In the genomic region with DNA sequence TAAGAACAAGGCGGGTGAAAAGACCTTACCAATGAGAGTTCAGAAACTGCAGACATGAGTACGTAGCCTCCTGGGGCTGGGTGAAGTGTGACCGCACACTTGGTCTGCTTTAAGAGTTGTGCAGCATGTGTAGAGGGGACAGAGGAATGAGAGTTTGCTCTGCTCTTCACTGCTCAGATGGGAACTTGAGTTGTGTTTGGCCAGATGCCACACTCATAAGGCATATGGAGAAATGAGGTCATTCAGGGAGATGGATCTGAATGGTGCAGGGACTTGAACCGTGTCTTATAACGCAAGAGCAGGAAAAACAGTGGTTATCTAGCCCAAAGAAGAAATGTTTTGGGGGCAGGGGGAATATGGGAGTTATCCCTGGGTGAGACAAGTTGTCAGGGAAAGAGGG, we compare ENCODE assay signal across 19 cellular contexts.
DNase-seq lines count a peak whose midpoint lies in the region; ATAC-seq, FAIRE-seq and TF ChIP-seq lines count a peak whose summit lies in the region.
"Had no signal": no experiment of that assay in that cellular context is flagged by ENCODE, and none has a peak within 500 bp of the region (broad histone marks: within the 10 kb centered on the region; RNA-seq: fewer than 3 reads in every experiment).

No MANE protein-coding gene starts in this region.

- H3K27me3 ChIP-seq in BLaER1 treated with 17β-estradiol and CSF1 and Interleukin-3, amounts not matched to agents 10 nM and 100 nM = no peaks in the 10 kb centered on the region
- no peaks in the 10 kb centered on the region for H3K27me3 ChIP-seq in endothelial cell of umbilical vein (ENCODE audit: control insufficient read depth in 2 of 2, insufficient read depth in 2 of 2, low read length in 2 of 2)
- no peaks in the 10 kb centered on the region for H3K27me3 ChIP-seq in lower lobe of right lung (ENCODE audit: low read depth)
- no peaks in the 10 kb centered on the region for H3K27me3 ChIP-seq in foreskin keratinocyte
- H3K27me3 ChIP-seq: body of pancreas, neural progenitor cell, testis had no signal

- H3K36me3 ChIP-seq in BLaER1 treated with 17β-estradiol and CSF1 and Interleukin-3, amounts not matched to agents 10 nM and 100 nM = no peaks in the 10 kb centered on the region
- H3K36me3 ChIP-seq in endothelial cell of umbilical vein (ENCODE audit: control insufficient read depth in 2 of 2, extremely low read depth in 1 of 2, insufficient read depth in 2 of 2, low read length in 2 of 2) (no peaks in the 10 kb centered on the region), lower lobe of right lung (no peaks in the 10 kb centered on the region)
- H3K36me3 ChIP-seq: neural progenitor cell had no signal

- intact Hi-C loops in endothelial cell of umbilical vein (cut with micrococcal nuclease) = no loop called here
- intact Hi-C loops in lower lobe of right lung (cut with DNase I) = no loop called here

- no peak for TF ChIP-seq POLR2A in endothelial cell of umbilical vein (IDR thresholded peaks at IDR 0.05; ENCODE audit: low read depth, low read length)

- H3K4me3 ChIP-seq in BLaER1 treated with 17β-estradiol and CSF1 and Interleukin-3, amounts not matched to agents 10 nM and 100 nM = no peak overlapping the region
- H3K4me3 ChIP-seq in endothelial cell of umbilical vein (replicated peaks in 1 of 3; ENCODE audit: insufficient read depth in 1 of 3, low read depth in 1 of 3, low read length in 3 of 3) (no peak overlapping the region), lower lobe of right lung (no peak overlapping the region)
- H3K4me3 ChIP-seq: body of pancreas, GM23338, mucosa of descending colon, neural progenitor cell, testis had no signal

- H3K4me3 Mint-ChIP-seq in activated CD8-positive, alpha-beta T cell treated with anti-CD3 and anti-CD28 coated beads, Interleukin-2, amount 10 ng/mL, durations not matched to agents 7 days and 5 days = no peak overlapping the region
- H3K4me3 Mint-ChIP-seq: activated naive CD4-positive, alpha-beta T cell treated with anti-CD3 and anti-CD28 coated beads, Interleukin-2, amount 50 U/mL, for 24 hours; GM23338; neural progenitor cell had no signal

- POLR2A ChIA-PET in endothelial cell of umbilical vein (lab: Charles Lee) = no interaction called here
- POLR2A ChIA-PET in activated CD8-positive, alpha-beta T cell treated with anti-CD3 and anti-CD28 coated beads, Interleukin-2, amount 10 ng/mL, durations not matched to agents 7 days and 5 days (lab: Charles Lee) = no interaction called here

- H3K9me3 ChIP-seq in BLaER1 treated with 17β-estradiol and CSF1 and Interleukin-3, amounts not matched to agents 10 nM and 100 nM (replicated peaks in 1 of 11) = no peaks in the 10 kb centered on the region; a peak in 1 of 22 replicates
- H3K9me3 ChIP-seq in endothelial cell of umbilical vein (replicated peaks; ENCODE audit: control insufficient read depth, insufficient read depth, low read length) = no peaks in the 10 kb centered on the region
- H3K9me3 ChIP-seq in lower lobe of right lung = no peaks in the 10 kb centered on the region
- H3K9me3 ChIP-seq: body of pancreas, mucosa of descending colon, testis had no signal

- H3K4me2 ChIP-seq in BLaER1 treated with 17β-estradiol and CSF1 and Interleukin-3, amounts not matched to agents 10 nM and 100 nM = peak overlapping the region in 6 of 11 experiments; percentile 10 to 34 (median 20); a peak in 7 of 22 replicates
- no peak overlapping the region for H3K4me2 ChIP-seq in endothelial cell of umbilical vein (ENCODE audit: insufficient read depth, low read length)
- H3K4me2 ChIP-seq: GM23338, neural progenitor cell had no signal

- no peak for FAIRE-seq in endothelial cell of umbilical vein (lab: Jason Lieb, UNC)
- FAIRE-seq: GM12891 had no signal

- H3K27ac ChIP-seq in BLaER1 treated with 17β-estradiol and CSF1 and Interleukin-3, amounts not matched to agents 10 nM and 100 nM = no peak overlapping the region
- H3K27ac ChIP-seq in endothelial cell of umbilical vein (ENCODE audit: insufficient read depth, low read depth, low read length) (no peak overlapping the region), lower lobe of right lung (no peak overlapping the region), foreskin keratinocyte (no peak overlapping the region)
- H3K27ac ChIP-seq: body of pancreas, neural progenitor cell, testis had no signal

- BruUV-seq in endothelial cell of umbilical vein (replicated peaks; lab: Mats Ljungman, UMichigan) = no TSS peak

- no peaks in the 10 kb centered on the region for H3K9me1 ChIP-seq in endothelial cell of umbilical vein (replicated peaks; ENCODE audit: control insufficient read depth, extremely low read depth, insufficient read depth, low read length)

- DNase-seq in HT1080 (ENCODE audit: low read depth) = peak; percentile 10
- DNase-seq in endothelial cell of umbilical vein (ENCODE audit: low read depth, low spot score) = peak; percentile 24
- no peak for DNase-seq in lower lobe of right lung
- DNase-seq in foreskin keratinocyte = no peak
- no peak for DNase-seq in activated CD8-positive, alpha-beta T cell treated with anti-CD3 and anti-CD28 coated beads, Interleukin-2, amount 10 ng/mL, durations not matched to agents 7 days and 5 days
- DNase-seq: body of pancreas, KBM-7, left ventricle myocardium superior, mucosa of descending colon, NCI-H2081, NCI-H524 treated with DMSO at 0.1 percent for 48 hours, T-helper 1 cell, testis had no signal

- no peak overlapping the region for H3K9ac ChIP-seq in BLaER1 treated with 17β-estradiol and CSF1 and Interleukin-3, amounts not matched to agents 10 nM and 100 nM
- H3K9ac ChIP-seq in endothelial cell of umbilical vein (replicated peaks; ENCODE audit: extremely low read depth, insufficient read depth, low read length) = no peak overlapping the region
- H3K9ac ChIP-seq: neural progenitor cell had no signal

- TF ChIP-seq CTCF in endothelial cell of umbilical vein (IDR thresholded peaks at IDR 0.05; ENCODE audit: extremely low read depth in 1 of 2, insufficient read depth in 1 of 2, low read depth in 1 of 2, low read length in 2 of 2) (no peak), lower lobe of right lung (IDR thresholded peaks at IDR 0.05) (no peak), foreskin keratinocyte (conservative IDR thresholded peaks at IDR 0.05) (no peak)

- no peaks in the 10 kb centered on the region for H4K20me1 ChIP-seq in BLaER1 treated with 17β-estradiol and CSF1 and Interleukin-3, amounts not matched to agents 10 nM and 100 nM
- no peaks in the 10 kb centered on the region for H4K20me1 ChIP-seq in endothelial cell of umbilical vein (replicated peaks; ENCODE audit: control insufficient read depth, extremely low read depth, insufficient read depth, low read length)

- H2AFZ ChIP-seq in endothelial cell of umbilical vein (ENCODE audit: low read depth, low read length) = no peak overlapping the region
- H2AFZ ChIP-seq: GM23338, neural progenitor cell had no signal

- no peaks in the 10 kb centered on the region for H3K36me3 Mint-ChIP-seq in activated CD8-positive, alpha-beta T cell treated with anti-CD3 and anti-CD28 coated beads, Interleukin-2, amount 10 ng/mL, durations not matched to agents 7 days and 5 days (ENCODE audit: low read depth)
- H3K36me3 Mint-ChIP-seq: activated naive CD4-positive, alpha-beta T cell treated with anti-CD3 and anti-CD28 coated beads, Interleukin-2, amount 50 U/mL, for 24 hours; neural progenitor cell had no signal

- dilution Hi-C loops in endothelial cell of umbilical vein (cut with MboI; ENCODE audit: extremely low pct_ligation_motif_present, low sequenced_read_pairs) = no loop called here

- no peaks in the 10 kb centered on the region for H3K4me1 Mint-ChIP-seq in activated CD8-positive, alpha-beta T cell treated with anti-CD3 and anti-CD28 coated beads, Interleukin-2, amount 10 ng/mL, durations not matched to agents 7 days and 5 days (ENCODE audit: low read depth)
- H3K4me1 Mint-ChIP-seq: activated naive CD4-positive, alpha-beta T cell treated with anti-CD3 and anti-CD28 coated beads, Interleukin-2, amount 50 U/mL, for 24 hours had no signal

- H3K4me1 ChIP-seq in BLaER1 treated with 17β-estradiol and CSF1 and Interleukin-3, amounts not matched to agents 10 nM and 100 nM = peaks cover 0 to 11% (median 6%) of the 10 kb centered on the region in 10 experiments; a peak in 6 of 20 replicates
- no peaks in the 10 kb centered on the region for H3K4me1 ChIP-seq in endothelial cell of umbilical vein (ENCODE audit: control insufficient read depth, extremely low read depth, insufficient read depth, low read length)
- H3K4me1 ChIP-seq in lower lobe of right lung = no peaks in the 10 kb centered on the region
- H3K4me1 ChIP-seq in foreskin keratinocyte = no peaks in the 10 kb centered on the region
- H3K4me1 ChIP-seq: body of pancreas, neural progenitor cell, testis had no signal

- CTCF ChIA-PET in endothelial cell of umbilical vein (lab: Charles Lee) = no interaction called here
- CTCF ChIA-PET in activated CD8-positive, alpha-beta T cell treated with anti-CD3 and anti-CD28 coated beads, Interleukin-2, amount 10 ng/mL, durations not matched to agents 7 days and 5 days (lab: Charles Lee) = no interaction called here

- H3K79me2 ChIP-seq in endothelial cell of umbilical vein (ENCODE audit: control insufficient read depth, insufficient read depth, low read length) = no peaks in the 10 kb centered on the region

- no peak overlapping the region for H3K27ac Mint-ChIP-seq in activated CD8-positive, alpha-beta T cell treated with anti-CD3 and anti-CD28 coated beads, Interleukin-2, amount 10 ng/mL, durations not matched to agents 7 days and 5 days
- H3K27ac Mint-ChIP-seq: activated naive CD4-positive, alpha-beta T cell treated with anti-CD3 and anti-CD28 coated beads, Interleukin-2, amount 50 U/mL, for 24 hours; GM23338; neural progenitor cell had no signal

- no peaks in the 10 kb centered on the region for H3K27me3 Mint-ChIP-seq in activated CD8-positive, alpha-beta T cell treated with anti-CD3 and anti-CD28 coated beads, Interleukin-2, amount 10 ng/mL, durations not matched to agents 7 days and 5 days (ENCODE audit: low read depth)
- H3K27me3 Mint-ChIP-seq: activated naive CD4-positive, alpha-beta T cell treated with anti-CD3 and anti-CD28 coated beads, Interleukin-2, amount 50 U/mL, for 24 hours had no signal

- H3K9me3 Mint-ChIP-seq in activated CD8-positive, alpha-beta T cell treated with anti-CD3 and anti-CD28 coated beads, Interleukin-2, amount 10 ng/mL, durations not matched to agents 7 days and 5 days (ENCODE audit: insufficient read depth) = peaks cover 3% of the 10 kb centered on the region
- H3K9me3 Mint-ChIP-seq: activated naive CD4-positive, alpha-beta T cell treated with anti-CD3 and anti-CD28 coated beads, Interleukin-2, amount 50 U/mL, for 24 hours; GM23338; neural progenitor cell had no signal

- peak; percentile 52 to 67 for ATAC-seq in lower lobe of right lung
- no peak for ATAC-seq in foreskin keratinocyte
- ATAC-seq in activated CD8-positive, alpha-beta T cell treated with anti-CD3 and anti-CD28 coated beads, Interleukin-2, amount 10 ng/mL, durations not matched to agents 7 days and 5 days = no peak
- ATAC-seq in HG03045 (IDR thresholded peaks at IDR 0.05; ENCODE audit: unreplicated experiment) = no peak
- ATAC-seq: body of pancreas, GM23338, left ventricle myocardium superior, mucosa of descending colon had no signal

TF ChIP-seq in endothelial cell of umbilical vein, 7 proteins besides CTCF, POLR2A, EP300 and RAD21 (continues in another document):
- TF ChIP-seq FOS (IDR thresholded peaks at IDR 0.05; ENCODE audit: borderline replicate concordance, insufficient read depth, low read length) (no peak), GATA2 (IDR thresholded peaks at IDR 0.05; ENCODE audit: insufficient read depth, insufficient read length, low read depth, low read length) (no peak)

Comparison
In these comparisons a context has a peak if more than half of its experiments do, and no peak if none do; other contexts are left out.
1. DNase-seq: peak in HT1080 (single experiment) and endothelial cell of umbilical vein (single experiment); none in lower lobe of right lung (single experiment), foreskin keratinocyte (0 of 2) and activated CD8-positive, alpha-beta T cell treated with anti-CD3 and anti-CD28 coated beads, Interleukin-2, amount 10 ng/mL, durations not matched to agents 7 days and 5 days (single experiment).
2. ATAC-seq: peak in lower lobe of right lung (2 of 2); none in foreskin keratinocyte (single experiment), activated CD8-positive, alpha-beta T cell treated with anti-CD3 and anti-CD28 coated beads, Interleukin-2, amount 10 ng/mL, durations not matched to agents 7 days and 5 days (single experiment) and HG03045 (single experiment).